9 cellular contexts compared by ENCODE assay signal in genomic region chr18:23982154-23983071, GRCh38. TPM values are rescaled to one million over a fixed set of nuclear protein-coding genes. Genes with fewer than 3 reads are reported as not detected.
DNase-seq lines count a peak whose midpoint lies in the region; ATAC-seq and TF ChIP-seq lines count a peak whose summit lies in the region.
"Had no signal": no experiment of that assay in that cellular context is flagged by ENCODE, and none has a peak within 500 bp of the region (broad histone marks: within the 10 kb centered on the region; RNA-seq: fewer than 3 reads in every experiment).

No MANE protein-coding gene starts in this region.

- no peaks in the 10 kb centered on the region; the same call in 1 of the 2 replicates for H3K27me3 Mint-ChIP-seq in H9 (ENCODE audit: low read depth)

- H3K4me1 ChIP-seq in colonic mucosa (peaks cover 4% of the 10 kb centered on the region), mesenchymal stem cell (ENCODE audit: control insufficient read depth, insufficient read depth, low read depth, low read length) (no peaks in the 10 kb centered on the region), upper lobe of right lung (no peaks in the 10 kb centered on the region), H9 (ENCODE audit: insufficient read depth, low read length) (peaks cover 3% of the 10 kb centered on the region)

- no peak overlapping the region for H4K91ac ChIP-seq in mesenchymal stem cell (ENCODE audit: low read length)
- H4K91ac ChIP-seq in H9 (ENCODE audit: insufficient read length, low read depth, low read length), result no peak overlapping the region

- no peak overlapping the region for H3T11ph ChIP-seq in H9 (ENCODE audit: low read length)

- H2BK5ac ChIP-seq in mesenchymal stem cell (ENCODE audit: low read depth, low read length, poor library complexity, severe bottlenecking) (no peak overlapping the region), H9 (ENCODE audit: insufficient read length, low read length) (no peak overlapping the region)

- no peak for TF ChIP-seq POLR2A in erythroblast (IDR thresholded peaks at IDR 0.05; ENCODE audit: low read length)

- H2BK15ac ChIP-seq in mesenchymal stem cell (ENCODE audit: low read depth, poor library complexity, severe bottlenecking) (no peak overlapping the region), H9 (ENCODE audit: low read depth, low read length) (no peak overlapping the region)

- no peak overlapping the region for H4K5ac ChIP-seq in H9 (ENCODE audit: insufficient read length, low read depth, low read length)

- H3K4me1 Mint-ChIP-seq in H9, result peaks cover 19% of the 10 kb centered on the region in 2 experiments

- H2AK5ac ChIP-seq in mesenchymal stem cell (ENCODE audit: low read length, severe bottlenecking), result no peak overlapping the region
- no peak overlapping the region for H2AK5ac ChIP-seq in H9 (ENCODE audit: insufficient read length, low read length)

- H3K79me1 ChIP-seq in mesenchymal stem cell (replicated peaks; ENCODE audit: low read length, poor library complexity, severe bottlenecking) (no peaks in the 10 kb centered on the region), H9 (ENCODE audit: insufficient read depth, low read depth, low read length, poor library complexity, severe bottlenecking) (no peaks in the 10 kb centered on the region)

- intact Hi-C loops in colonic mucosa (cut with DNase I), result no loop called here
- intact Hi-C loops in upper lobe of right lung (cut with DNase I), result no loop called here

- H3K27ac Mint-ChIP-seq in H9, result no peak overlapping the region

- H3K9me3 Mint-ChIP-seq in H9, result no peaks in the 10 kb centered on the region

- no peak overlapping the region for H3K56ac ChIP-seq in H9 (ENCODE audit: insufficient read length, low read depth, low read length)

- no peaks in the 10 kb centered on the region for H3K36me3 Mint-ChIP-seq in H9 (ENCODE audit: insufficient read depth in 1 of 3, low read depth in 3 of 3)

- H4K20me1 ChIP-seq in H9 (ENCODE audit: control insufficient read depth, insufficient read depth, insufficient read length), result no peaks in the 10 kb centered on the region

- H3K27me3 ChIP-seq in colonic mucosa (no peaks in the 10 kb centered on the region), mesenchymal stem cell (ENCODE audit: control insufficient read depth in 1 of 2, insufficient read depth in 1 of 2, low read length in 2 of 2) (peaks cover 0 to 6% of the 10 kb centered on the region in 2 experiments), upper lobe of right lung (no peaks in the 10 kb centered on the region), H9 (ENCODE audit: insufficient read depth, low read length) (no peaks in the 10 kb centered on the region)

- no peaks in the 10 kb centered on the region for H3K79me2 ChIP-seq in H9 (ENCODE audit: insufficient read depth, low read length)

- H3K23ac ChIP-seq in mesenchymal stem cell (ENCODE audit: low read length in 2 of 2), result no peak overlapping the region
- H3K23ac ChIP-seq in H9 (ENCODE audit: insufficient read length, low read depth, low read length), result no peak overlapping the region

- H2BK20ac ChIP-seq in H9 (ENCODE audit: low read depth, low read length, poor library complexity, severe bottlenecking), result no peak overlapping the region

- peak; percentile 55 for ATAC-seq in upper lobe of right lung

- H3K27ac ChIP-seq in colonic mucosa (peak overlapping the region; percentile 12), mesenchymal stem cell (ENCODE audit: low read length, poor library complexity, severe bottlenecking) (no peak overlapping the region), upper lobe of right lung (no peak overlapping the region), H9 (ENCODE audit: insufficient read length, low read depth, low read length) (no peak overlapping the region)

- H2AFZ ChIP-seq in mesenchymal stem cell (ENCODE audit: low read depth, low read length), result no peak overlapping the region
- no peak overlapping the region for H2AFZ ChIP-seq in H9 (ENCODE audit: low read length)

- no peak for TF ChIP-seq CTCF in colonic mucosa (IDR thresholded peaks at IDR 0.05)
- TF ChIP-seq CTCF in upper lobe of right lung (IDR thresholded peaks at IDR 0.05), result no peak
- TF ChIP-seq CTCF in H9 (conservative IDR thresholded peaks at IDR 0.05), result no peak

- H3K36me3 ChIP-seq in colonic mucosa (no peaks in the 10 kb centered on the region), mesenchymal stem cell (ENCODE audit: control insufficient read depth in 1 of 2, insufficient read depth in 2 of 2, low read depth in 1 of 2, low read length in 2 of 2) (no peaks in the 10 kb centered on the region), upper lobe of right lung (no peaks in the 10 kb centered on the region)

- no peak overlapping the region for H4K8ac ChIP-seq in mesenchymal stem cell (ENCODE audit: low read length)
- no peak overlapping the region for H4K8ac ChIP-seq in H9 (replicated peaks; ENCODE audit: insufficient read length, low read depth, low read length)

- H3K23me2 ChIP-seq in H9 (ENCODE audit: insufficient read length, low read depth, low read length, poor library complexity, severe bottlenecking), result no peaks in the 10 kb centered on the region

- 48% methylated on average over 17 of the region's 17 CpGs for WGBS in mesenchymal stem cell
- no CpG with 5 or more reads among the region's 17 CpGs for WGBS in H9 (ENCODE audit: extremely low coverage, insufficient read length, low lambda C conversion rate)

- H3K4me2 ChIP-seq in mesenchymal stem cell (ENCODE audit: low read length, poor library complexity, severe bottlenecking) (no peak overlapping the region), H9 (ENCODE audit: insufficient read depth, insufficient read length, low read length) (no peak overlapping the region)

- no peak overlapping the region for H3K9ac ChIP-seq in colonic mucosa (ENCODE audit: low read depth in 2 of 2, low read length in 2 of 2)
- peak overlapping the region; percentile 80 for H3K9ac ChIP-seq in mesenchymal stem cell (ENCODE audit: low read length)
- no peak overlapping the region for H3K9ac ChIP-seq in H9 (ENCODE audit: extremely low read depth, insufficient read length, low read length)

- DNase-seq in NCI-H1417 (lab: John Stamatoyannopoulos, UW) (peak in 2 of 3 experiments; percentile 26 to 53), NCI-H1417 treated with DMSO at 0.1 percent for 48 hours (lab: John Stamatoyannopoulos, UW) (no peak), colonic mucosa (peak; percentile 45), mesenchymal stem cell (peak; percentile 83), upper lobe of right lung (no peak), H9 (no peak), erythroblast (lab: John Stamatoyannopoulos, UW) (no peak)
- DNase-seq in activated T-cell treated with anti-CD3 and anti-CD28 coated beads, Interleukin-2, amount 50 U/mL, for 1 hour, result no peak
- DNase-seq: 8988T had no signal

- H3K18ac ChIP-seq in mesenchymal stem cell (ENCODE audit: low read depth in 1 of 2, low read length in 2 of 2) (peak overlapping the region in 1 of 2 experiments; percentile 34), H9 (ENCODE audit: insufficient read length, low read depth, low read length) (no peak overlapping the region)

- H2BK120ac ChIP-seq in mesenchymal stem cell (ENCODE audit: low read depth, low read length) (no peak overlapping the region), H9 (ENCODE audit: low read depth, low read length, poor library complexity, severe bottlenecking) (no peak overlapping the region)

- no peaks in the 10 kb centered on the region for H3K9me3 ChIP-seq in colonic mucosa
- peaks cover 5% of the 10 kb centered on the region for H3K9me3 ChIP-seq in mesenchymal stem cell (ENCODE audit: control insufficient read depth, low read length)
- no peaks in the 10 kb centered on the region for H3K9me3 ChIP-seq in upper lobe of right lung
- no peaks in the 10 kb centered on the region for H3K9me3 ChIP-seq in H9 (ENCODE audit: control insufficient read depth, low read depth, low read length)

- H3K4me3 Mint-ChIP-seq in H9, result no peak overlapping the region; a peak in 2 of 5 replicates

- no peak overlapping the region for H2BK12ac ChIP-seq in mesenchymal stem cell (ENCODE audit: low read length in 2 of 2)
- no peak overlapping the region for H2BK12ac ChIP-seq in H9 (ENCODE audit: insufficient read length, low read depth, low read length)

- H3K14ac ChIP-seq in mesenchymal stem cell (ENCODE audit: low read length in 2 of 2) (peak overlapping the region in 1 of 2 experiments; percentile 63), H9 (ENCODE audit: insufficient read depth, low read length) (no peak overlapping the region)

- H3K4me3 ChIP-seq in colonic mucosa (no peak overlapping the region), mesenchymal stem cell (ENCODE audit: insufficient read depth in 1 of 2, low read depth in 1 of 2, low read length in 2 of 2) (peak overlapping the region in 1 of 2 experiments; percentile 68), upper lobe of right lung (no peak overlapping the region)

- H3K4ac ChIP-seq in mesenchymal stem cell (ENCODE audit: low read depth in 1 of 2, low read length in 2 of 2) (no peak overlapping the region), H9 (ENCODE audit: low read depth, low read length) (no peak overlapping the region)

RNA-seq across cellular contexts. Expression of gene TTC39C, which starts 32.1 kb away (rescaled TPM):
- total RNA-seq in colonic mucosa (1 to 10 TPM; 8.8 to 9.5 TPM), upper lobe of right lung (14.8 TPM), H9 (2021) (16.4 and 18.0 TPM in 2 replicates)
- polyA plus RNA-seq in mesenchymal stem cell (2013, experiment 1 of 2), result 2.9 TPM
- polyA plus RNA-seq in mesenchymal stem cell (2013, experiment 2 of 2), result 3.6 TPM

Comparison
In these comparisons a context has a peak if more than half of its experiments do, and no peak if none do; other contexts are left out.
1. DNase-seq: peak in NCI-H1417 (2 of 3), colonic mucosa (single experiment) and mesenchymal stem cell (single experiment); none in NCI-H1417 treated with DMSO at 0.1 percent for 48 hours (single experiment), upper lobe of right lung (single experiment), activated T-cell treated with anti-CD3 and anti-CD28 coated beads, Interleukin-2, amount 50 U/mL, for 1 hour (single experiment), H9 (single experiment) and erythroblast (0 of 2).